8 cellular contexts compared by ENCODE assay signal in genomic region chr18:43571078-43571689, GRCh38.
A peak's percentile ranks its signal among the peaks of the same experiment; 100 is the strongest.
DNase-seq lines count a peak whose midpoint lies in the region; ATAC-seq, FAIRE-seq and TF ChIP-seq lines count a peak whose summit lies in the region.

No MANE protein-coding gene starts in this region.

- H3K27me3 ChIP-seq in breast epithelium: no peaks in the 10 kb centered on the region
- H3K27me3 ChIP-seq in HepG2 (ENCODE audit: control insufficient read depth in 1 of 2, insufficient read depth in 2 of 2, low read length in 2 of 2): no peaks in the 10 kb centered on the region

- POLR2A ChIA-PET in AG04449 (lab: Yijun Ruan, JAX) (no interaction called here), HepG2 (lab: Yijun Ruan, JAX) (no interaction called here)

- intact Hi-C loops in breast epithelium (cut with DNase I; ENCODE audit: low total_unique reads) (no loop called here), HepG2 (cut with micrococcal nuclease; ENCODE audit: unreplicated experiment) (loop anchor here (1.0 kb wide), 1 partner anchor 16 kb away; no protein-coding TSS in a partner anchor)

- no peak overlapping the region for H3K9ac ChIP-seq in HepG2 (ENCODE audit: insufficient read depth, low read depth, low read length)

- no peaks in the 10 kb centered on the region for H4K20me1 ChIP-seq in HepG2 (ENCODE audit: insufficient read depth, low read length)

- no TSS peak for BruUV-seq in HepG2 (replicated peaks; lab: Mats Ljungman, UMichigan)

- ATAC-seq in HG03175 (IDR thresholded peaks at IDR 0.05; ENCODE audit: unreplicated experiment) (peak; percentile 51), HepG2 (no peak)

- TF ChIP-seq CTCF in AG04449 (IDR thresholded peaks at IDR 0.05; ENCODE audit: insufficient read depth, low read length, missing control alignments) (peak; percentile 58), GM12875 (IDR thresholded peaks at IDR 0.05; ENCODE audit: borderline replicate concordance, insufficient read depth, low read depth, low read length) (peak; percentile 51; the same call in 1 of the 2 replicates), breast epithelium (IDR thresholded peaks at IDR 0.05) (peak; percentile 26 to 75 (median 55)), HepG2 (CRISPR knock-in tag; IDR thresholded peaks at IDR 0.05) (peak; percentile 57)

- TF ChIP-seq POLR2A in breast epithelium (IDR thresholded peaks at IDR 0.05): no peak
- no peak for TF ChIP-seq POLR2A in HepG2 (IDR thresholded peaks at IDR 0.05; ENCODE audit: insufficient read depth in 1 of 2, low read depth in 2 of 2, low read length in 2 of 2)

- no peak overlapping the region for H3K27ac ChIP-seq in breast epithelium
- no peak overlapping the region for H3K27ac ChIP-seq in HepG2 (ENCODE audit: extremely low read length, insufficient read depth, low read length)

- H3K4me3 ChIP-seq in AG04449 (ENCODE audit: low read depth, low read length) (no peak overlapping the region), GM12875 (ENCODE audit: low read depth, low read length) (no peak overlapping the region), breast epithelium (no peak overlapping the region), HepG2 (replicated peaks in 1 of 3; ENCODE audit: insufficient read depth in 1 of 3, low read depth in 2 of 3, low read length in 3 of 3) (no peak overlapping the region)

- WGBS in HepG2 (ENCODE audit: low lambda C conversion rate): 4% methylated on average over 4 of the region's 4 CpGs

- no peak for DNase-seq in AG04449 (ENCODE audit: low read depth, low spot score)
- peak; percentile 44 for DNase-seq in NCI-H345 treated with DMSO at 0.1 percent for 48 hours (lab: John Stamatoyannopoulos, UW; ENCODE audit: unreplicated experiment)
- no peak for DNase-seq in breast epithelium (ENCODE audit: low spot score in 2 of 2)
- DNase-seq in HepG2 (ENCODE audit: low spot score): peak; percentile 27
- DNase-seq in occipital lobe (lab: John Stamatoyannopoulos, UW): no peak
- no peak for DNase-seq in GOT3 (lab: John Stamatoyannopoulos, UW)

- FAIRE-seq in HepG2 (lab: Jason Lieb, UNC): peak; percentile 37

- no peaks in the 10 kb centered on the region for H3K79me2 ChIP-seq in HepG2 (ENCODE audit: insufficient read depth, low read length)

- H3K4me2 ChIP-seq in HepG2 (ENCODE audit: low read depth, low read length): no peak overlapping the region

- H3K4me1 ChIP-seq in breast epithelium: no peaks in the 10 kb centered on the region
- no peaks in the 10 kb centered on the region for H3K4me1 ChIP-seq in HepG2 (ENCODE audit: insufficient read depth, low read length)

- no peak for TF ChIP-seq RAD21 in HepG2 (CRISPR knock-in tag; IDR thresholded peaks at IDR 0.05)

- in situ Hi-C loops in HepG2 (cut with HindIII; ENCODE audit: extremely low pct_ligation_motif_present, low pct_unique_long_range_greater_than_20kb): loop anchor here (25.0 kb wide), 1 partner anchor 984 kb away; no protein-coding TSS in a partner anchor

- H2AFZ ChIP-seq in HepG2 (ENCODE audit: low read length): no peak overlapping the region

- H3K9me3 ChIP-seq in breast epithelium (no peaks in the 10 kb centered on the region), HepG2 (ENCODE audit: low read length) (no peaks in the 10 kb centered on the region)

- H3K36me3 ChIP-seq in breast epithelium (no peaks in the 10 kb centered on the region), HepG2 (replicated peaks in 1 of 2; ENCODE audit: control insufficient read depth in 1 of 2, insufficient read depth in 2 of 2, low read length in 2 of 2) (no peaks in the 10 kb centered on the region)

- CTCF ChIA-PET in AG04449 (lab: Yijun Ruan, JAX): interaction anchor here (1.0 to 9.0 kb wide), 7 partner anchors 9 to 1457 kb away, joined by 3 to 251 read pairs (median 4); no protein-coding TSS in a partner anchor
- CTCF ChIA-PET in HepG2 (lab: Yijun Ruan, JAX; ENCODE audit: low intra/inter-chr PET ratio, low total read pairs): interaction anchor here (1.3 to 3.5 kb wide), 2 partner anchors 17 to 25 kb away, joined by 5 to 26 read pairs; no protein-coding TSS in a partner anchor

- TF ChIP-seq EP300 in HepG2 (IDR thresholded peaks at IDR 0.05; ENCODE audit: low read depth in 2 of 2, low read length in 2 of 2) (no peak), HepG2 (CRISPR knock-in tag; IDR thresholded peaks at IDR 0.05; ENCODE audit: borderline replicate concordance) (no peak)

TF ChIP-seq in HepG2, 621 proteins besides CTCF, POLR2A, EP300 and RAD21:
- TF ChIP-seq IKZF1 (IDR thresholded peaks at IDR 0.05) (no peak), TCF12 (IDR thresholded peaks at IDR 0.05) (no peak), TCF12 (CRISPR knock-in tag; IDR thresholded peaks at IDR 0.05) (no peak), SALL2 (CRISPR knock-in tag; IDR thresholded peaks at IDR 0.05) (no peak), U2AF2 (IDR thresholded peaks at IDR 0.05; ENCODE audit: low read depth, low read length) (no peak), ZNF484 (CRISPR knock-in tag; IDR thresholded peaks at IDR 0.05; ENCODE audit: borderline replicate concordance, low read depth) (no peak), KMT2B (CRISPR knock-in tag; IDR thresholded peaks at IDR 0.05) (no peak), ZNF800 (CRISPR knock-in tag; IDR thresholded peaks at IDR 0.05) (no peak), KDM1A (CRISPR knock-in tag; IDR thresholded peaks at IDR 0.05) (no peak), ZNF678 (CRISPR knock-in tag; IDR thresholded peaks at IDR 0.05) (no peak), MXI1 (IDR thresholded peaks at IDR 0.05; ENCODE audit: borderline replicate concordance, low read depth, low read length) (no peak), HMG20B (CRISPR knock-in tag; conservative IDR thresholded peaks at IDR 0.05) (no peak), ZSCAN30 (CRISPR knock-in tag; IDR thresholded peaks at IDR 0.05) (no peak), STAG1 (CRISPR knock-in tag; IDR thresholded peaks at IDR 0.05) (peak; percentile 31), ZNF558 (CRISPR knock-in tag; IDR thresholded peaks at IDR 0.05; ENCODE audit: borderline replicate concordance) (no peak), ZNF768 (CRISPR knock-in tag; IDR thresholded peaks at IDR 0.05) (peak; percentile 44; the same call in 1 of the 2 replicates), ARID3A (IDR thresholded peaks at IDR 0.05; ENCODE audit: low read depth, low read length) (peak; percentile 43; the same call in 1 of the 2 replicates), POLR2G (IDR thresholded peaks at IDR 0.05; ENCODE audit: low read depth, low read length) (no peak), ZNF691 (CRISPR knock-in tag; IDR thresholded peaks at IDR 0.05; ENCODE audit: borderline replicate concordance, low read depth) (no peak), HDAC6 (IDR thresholded peaks at IDR 0.05; ENCODE audit: low read depth, low read length) (no peak), EED (CRISPR knock-in tag; IDR thresholded peaks at IDR 0.05) (no peak), SMC3 (IDR thresholded peaks at IDR 0.05; ENCODE audit: low read length) (0 out of 2 replicates have a peak, but pooled peaks have one; percentile 2)

Comparison
In these comparisons a context has a peak if more than half of its experiments do, and no peak if none do; other contexts are left out.
1. DNase-seq: peak in NCI-H345 treated with DMSO at 0.1 percent for 48 hours (single experiment) and HepG2 (single experiment); none in AG04449 (single experiment), breast epithelium (0 of 2), occipital lobe (single experiment) and GOT3 (single experiment).
2. Peak in every context shown above with its lines, with median percentiles within 50 percentile points of each other: CTCF ChIP-seq.